Comparison of ENCODE assay signal across 26 cellular contexts in genomic region chr7:845091-845490, GRCh38.
"Had no signal": no experiment of that assay in that cellular context is flagged by ENCODE, and none has a peak within 500 bp of the region (broad histone marks: within the 10 kb centered on the region; RNA-seq: fewer than 3 reads in every experiment).

No MANE protein-coding gene starts in this region.

- H3K27ac ChIP-seq: body of pancreas, cardiac muscle cell, colonic mucosa, foreskin keratinocyte, right lobe of liver, skin epidermis had no signal

- H3K36me3 Mint-ChIP-seq: natural killer cell treated with Interleukin-12 subunit alpha and Interleukin-12 subunit beta and Interleukin-15 and Interleukin-18, amount 100 ng/mL, for 72 hours had no signal

- H3K27me3 ChIP-seq: body of pancreas, cardiac muscle cell, colonic mucosa, foreskin keratinocyte, right lobe of liver, uterus had no signal

- FAIRE-seq: keratinocyte had no signal

- DNase-seq: activated CD4-positive, alpha-beta T cell treated with anti-CD3 and anti-CD28 coated beads for 36 hours; activated CD4-positive, CD25-positive, alpha-beta regulatory T cell; activated naive CD4-positive, alpha-beta T cell; activated T-cell treated with anti-CD3 and anti-CD28 coated beads for 4 hours; activated T-cell treated with anti-CD3 and anti-CD28 coated beads, Interleukin-2, amount 50 U/mL, for 72 hours; anterior cingulate cortex; body of pancreas; cerebellar nuclear complex; colonic mucosa; foreskin keratinocyte; left cardiac atrium; left ventricle myocardium superior; right lobe of liver; stimulated activated CD4-positive, alpha-beta T cell treated with anti-CD3 and anti-CD28 coated beads, Interleukin-12 subunit alpha, Interleukin-12 subunit beta, amount 100 ng/mL, for 4 hours; stimulated activated CD4-positive, alpha-beta T cell treated with anti-CD3 and anti-CD28 coated beads, Interleukin-4, amount 100 ng/mL, for 1 hour; stimulated activated naive CD8-positive, alpha-beta T cell treated with anti-CD3 and anti-CD28 coated beads, Interleukin-15, Interleukin-2, amounts not matched to agents 100 U/mL and 50 U/mL, for 24 hours; T-cell; uterus had no signal

- H3K9me3 Mint-ChIP-seq: activated naive CD4-positive, alpha-beta T cell treated with anti-CD3 and anti-CD28 coated beads, Interleukin-2, amount 50 U/mL, for 72 hours; activated T-cell treated with anti-CD3 and anti-CD28 coated beads, Interleukin-2, amount 50 U/mL, for 72 hours; natural killer cell treated with Interleukin-12 subunit alpha and Interleukin-12 subunit beta and Interleukin-15 and Interleukin-18, amount 100 ng/mL, for 72 hours; T-cell; T-helper 2 cell treated with Interferon-gamma antibody and Interleukin-4, amounts not matched to agents 5 μg/mL and 100 μg/mL, for 36 hours; type B pancreatic cell had no signal

- H3K4me3 ChIP-seq: body of pancreas, cardiac muscle cell, colonic mucosa, mucosa of descending colon, right lobe of liver, skin epidermis, uterus had no signal

- H3K9me3 ChIP-seq: body of pancreas, colonic mucosa, mucosa of descending colon, right lobe of liver, uterus had no signal

- H3K27me3 Mint-ChIP-seq: activated CD4-positive, alpha-beta T cell treated with anti-CD3 and anti-CD28 coated beads for 36 hours; natural killer cell treated with Interleukin-12 subunit alpha and Interleukin-12 subunit beta and Interleukin-15 and Interleukin-18, amount 100 ng/mL, for 72 hours; T-cell; type B pancreatic cell had no signal

- H3K27ac Mint-ChIP-seq: activated CD4-positive, alpha-beta T cell treated with anti-CD3 and anti-CD28 coated beads for 36 hours; activated naive CD4-positive, alpha-beta T cell treated with anti-CD3 and anti-CD28 coated beads, Interleukin-2, amount 50 U/mL, for 72 hours; activated T-cell treated with anti-CD3 and anti-CD28 coated beads, Interleukin-2, amount 50 U/mL, for 72 hours; natural killer cell treated with Interleukin-12 subunit alpha and Interleukin-12 subunit beta and Interleukin-15 and Interleukin-18, amount 100 ng/mL, for 72 hours; T-cell; T-helper 2 cell treated with Interferon-gamma antibody and Interleukin-4, amounts not matched to agents 5 μg/mL and 100 μg/mL, for 36 hours; type B pancreatic cell had no signal

- H3K36me3 ChIP-seq: uterus had no signal

- ATAC-seq: activated CD4-positive, alpha-beta T cell treated with anti-CD3 and anti-CD28 coated beads for 36 hours; activated naive CD4-positive, alpha-beta T cell treated with anti-CD3 and anti-CD28 coated beads, Interleukin-2, amount 50 U/mL, for 72 hours; activated T-cell treated with anti-CD3 and anti-CD28 coated beads, Interleukin-2, amount 50 U/mL, for 72 hours; body of pancreas; foreskin keratinocyte; left cardiac atrium; left ventricle myocardium superior; mucosa of descending colon; natural killer cell treated with Interleukin-12 subunit alpha and Interleukin-12 subunit beta and Interleukin-15 and Interleukin-18, amount 100 ng/mL, for 72 hours; stimulated activated naive CD8-positive, alpha-beta T cell treated with anti-CD3 and anti-CD28 coated beads, Interleukin-15, Interleukin-2, amounts not matched to agents 100 U/mL and 50 U/mL, for 24 hours; T-cell had no signal

- H3K4me1 ChIP-seq: body of pancreas, colonic mucosa, foreskin keratinocyte, right lobe of liver had no signal

- H3K4me3 Mint-ChIP-seq: activated CD4-positive, alpha-beta T cell treated with anti-CD3 and anti-CD28 coated beads for 36 hours; activated T-cell treated with anti-CD3 and anti-CD28 coated beads, Interleukin-2, amount 50 U/mL, for 72 hours; natural killer cell treated with Interleukin-12 subunit alpha and Interleukin-12 subunit beta and Interleukin-15 and Interleukin-18, amount 100 ng/mL, for 72 hours; T-cell; T-helper 2 cell treated with Interferon-gamma antibody and Interleukin-4, amounts not matched to agents 5 μg/mL and 100 μg/mL, for 36 hours; type B pancreatic cell had no signal
